ENCODE assay signal across 8 cellular contexts in genomic region chr3:184005981-184006507, GRCh38.
DNase-seq lines count a peak whose midpoint lies in the region; ATAC-seq lines count a peak whose summit lies in the region.

No MANE protein-coding gene starts in this region.

- peaks cover 37% of the 10 kb centered on the region for H3K4me1 ChIP-seq in adipocyte (ENCODE audit: control insufficient read depth, insufficient read depth, low read length)

- DNase-seq in stimulated activated CD4-positive, alpha-beta T cell treated with anti-CD3 and anti-CD28 coated beads, Interleukin-4, amount 100 ng/mL, for 48 hours (ENCODE audit: low read depth in 2 of 2), result peak; percentile 11 to 15
- no peak for DNase-seq in stimulated activated CD4-positive, alpha-beta T cell treated with anti-CD3 and anti-CD28 coated beads, Interleukin-4, amount 100 ng/mL, for 4 hours
- DNase-seq in NCI-H2171 treated with DMSO at 0.1 percent for 48 hours (lab: John Stamatoyannopoulos, UW) (peak; percentile 99), adipocyte (ENCODE audit: low read depth) (peak; percentile 16), iPS-NIHi11 (ENCODE audit: low spot score) (peak; percentile 82)
- no peak for DNase-seq in activated CD8-positive, alpha-beta memory T cell treated with anti-CD3 and anti-CD28 coated beads for 24 hours

- no peak overlapping the region for H3K4me3 ChIP-seq in adipocyte (ENCODE audit: low read length)

- H3K27me3 Mint-ChIP-seq in stimulated activated memory B cell treated with anti-CD40 and anti-IgM and Interleukin-4, amounts not matched to agents 10 μg/mL and 1 μg/mL and 100 μg/mL, for 72 hours, result no peaks in the 10 kb centered on the region

- H3K36me3 ChIP-seq in adipocyte (ENCODE audit: control insufficient read depth, insufficient read depth, low read length, severe bottlenecking), result peaks cover 11% of the 10 kb centered on the region

- H3K27ac Mint-ChIP-seq in stimulated activated memory B cell treated with anti-CD40 and anti-IgM and Interleukin-4, amounts not matched to agents 10 μg/mL and 1 μg/mL and 100 μg/mL, for 72 hours, result peak overlapping the region; percentile 86

- ATAC-seq in HG02981 (IDR thresholded peaks at IDR 0.05; ENCODE audit: unreplicated experiment), result peak; percentile 86
- ATAC-seq in stimulated activated memory B cell treated with anti-CD40 and anti-IgM and Interleukin-4, amounts not matched to agents 10 μg/mL and 1 μg/mL and 100 μg/mL, for 72 hours, result peak; percentile 86

- peak overlapping the region; percentile 71 for H3K4me3 Mint-ChIP-seq in stimulated activated memory B cell treated with anti-CD40 and anti-IgM and Interleukin-4, amounts not matched to agents 10 μg/mL and 1 μg/mL and 100 μg/mL, for 72 hours

- H3K9me3 ChIP-seq in adipocyte (ENCODE audit: control insufficient read depth, low read length), result no peaks in the 10 kb centered on the region

- H3K9ac ChIP-seq in adipocyte (ENCODE audit: low read length), result peak overlapping the region; percentile 22

- H3K27me3 ChIP-seq in adipocyte (replicated peaks; ENCODE audit: control insufficient read depth, insufficient read depth, low read length), result no peaks in the 10 kb centered on the region

- peaks cover 36% of the 10 kb centered on the region for H3K4me1 Mint-ChIP-seq in stimulated activated memory B cell treated with anti-CD40 and anti-IgM and Interleukin-4, amounts not matched to agents 10 μg/mL and 1 μg/mL and 100 μg/mL, for 72 hours

- peaks cover 21% of the 10 kb centered on the region for H3K36me3 Mint-ChIP-seq in stimulated activated memory B cell treated with anti-CD40 and anti-IgM and Interleukin-4, amounts not matched to agents 10 μg/mL and 1 μg/mL and 100 μg/mL, for 72 hours

- H3K9me3 Mint-ChIP-seq in stimulated activated memory B cell treated with anti-CD40 and anti-IgM and Interleukin-4, amounts not matched to agents 10 μg/mL and 1 μg/mL and 100 μg/mL, for 72 hours, result no peaks in the 10 kb centered on the region

Comparison
In these comparisons a context has a peak if more than half of its experiments do, and no peak if none do; other contexts are left out.
1. DNase-seq: peak in stimulated activated CD4-positive, alpha-beta T cell treated with anti-CD3 and anti-CD28 coated beads, Interleukin-4, amount 100 ng/mL, for 48 hours (2 of 2), NCI-H2171 treated with DMSO at 0.1 percent for 48 hours (single experiment), adipocyte (single experiment) and iPS-NIHi11 (single experiment); none in stimulated activated CD4-positive, alpha-beta T cell treated with anti-CD3 and anti-CD28 coated beads, Interleukin-4, amount 100 ng/mL, for 4 hours (0 of 2) and activated CD8-positive, alpha-beta memory T cell treated with anti-CD3 and anti-CD28 coated beads for 24 hours (single experiment).